Comparison of ENCODE assay signal across 17 cellular contexts in the genomic region with DNA sequence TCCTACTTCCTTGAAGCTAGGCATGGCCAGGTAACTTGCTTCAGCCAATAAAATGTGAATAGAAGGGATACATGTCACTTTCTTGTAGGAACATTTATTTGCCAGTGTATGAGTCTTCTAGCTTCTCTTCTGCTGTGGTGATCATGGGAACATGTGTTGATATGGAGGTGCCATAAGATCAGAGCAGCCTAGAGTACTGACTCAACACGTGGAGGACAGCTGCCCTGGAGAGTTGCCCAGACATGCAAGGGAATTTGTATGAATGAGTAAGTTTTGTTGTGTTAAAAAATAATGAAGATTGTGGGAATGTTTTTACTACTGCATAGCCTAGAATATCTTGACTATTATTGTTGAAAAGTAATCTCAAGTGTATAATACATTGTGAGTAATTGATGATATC.
DNase-seq lines count a peak whose midpoint lies in the region; ATAC-seq and FAIRE-seq lines count a peak whose summit lies in the region.
"Had no signal": no experiment of that assay in that cellular context is flagged by ENCODE, and none has a peak within 500 bp of the region (broad histone marks: within the 10 kb centered on the region; RNA-seq: fewer than 3 reads in every experiment).

No MANE protein-coding gene starts in this region.

- POLR2A ChIA-PET in CD4-positive, alpha-beta memory T cell (lab: Charles Lee; ENCODE audit: partially characterized antibody) = no interaction called here

- DNase-seq in AG08395 (ENCODE audit: low spot score) = peak; percentile 84
- DNase-seq in LHCN-M2 (ENCODE audit: low read depth) = peak; percentile 98
- DNase-seq in iris pigment epithelial cell (ENCODE audit: low read depth) = peak; percentile 97
- no peak for DNase-seq in CD4-positive, alpha-beta memory T cell
- no peak for DNase-seq in iPS-NIHi7 (ENCODE audit: extremely low spot score)
- DNase-seq: ACHN; activated CD4-positive, alpha-beta memory T cell treated with anti-CD3 and anti-CD28 coated beads for 36 hours; DMS 273 treated with DMSO at 0.1 percent for 48 hours; NCI-H146; SHP77 treated with DMSO at 0.1 percent for 48 hours; stimulated activated CD8-positive, alpha-beta memory T cell treated with anti-CD3 and anti-CD28 coated beads, Interleukin-4, amount 100 ng/mL, for 48 hours; upper lobe of left lung had no signal

- H3K27me3 Mint-ChIP-seq in CD4-positive, alpha-beta memory T cell = no peaks in the 10 kb centered on the region
- H3K27me3 Mint-ChIP-seq: activated CD4-positive, alpha-beta memory T cell treated with anti-CD3 and anti-CD28 coated beads for 36 hours; central memory CD8-positive, alpha-beta T cell had no signal

- no peaks in the 10 kb centered on the region for H3K27me3 ChIP-seq in CD4-positive, alpha-beta memory T cell (ENCODE audit: insufficient read depth, low read length)
- H3K27me3 ChIP-seq: upper lobe of left lung had no signal

- H3K4me1 Mint-ChIP-seq in CD4-positive, alpha-beta memory T cell = no peaks in the 10 kb centered on the region
- H3K4me1 Mint-ChIP-seq: central memory CD8-positive, alpha-beta T cell had no signal

- no peak for ATAC-seq in GM21390 (IDR thresholded peaks at IDR 0.05; ENCODE audit: unreplicated experiment)
- no peak for ATAC-seq in HG03135 (IDR thresholded peaks at IDR 0.05; ENCODE audit: unreplicated experiment)

- no peaks in the 10 kb centered on the region for H3K36me3 ChIP-seq in CD4-positive, alpha-beta memory T cell (ENCODE audit: insufficient read depth, low read length)
- H3K36me3 ChIP-seq: upper lobe of left lung had no signal

- no peak overlapping the region for H3K27ac ChIP-seq in CD4-positive, alpha-beta memory T cell (ENCODE audit: low read depth, low read length)
- H3K27ac ChIP-seq: upper lobe of left lung had no signal

- peak; percentile 65 for FAIRE-seq in endometrium (lab: Jason Lieb, UNC)

- intact Hi-C loops in CD4-positive, alpha-beta memory T cell (cut with micrococcal nuclease) = no loop called here

- no peaks in the 10 kb centered on the region for H3K36me3 Mint-ChIP-seq in CD4-positive, alpha-beta memory T cell
- H3K36me3 Mint-ChIP-seq: activated CD4-positive, alpha-beta memory T cell treated with anti-CD3 and anti-CD28 coated beads for 36 hours had no signal

- peaks cover 0 to 9% (median 2%) of the 10 kb centered on the region in 8 donors for H3K9me3 Mint-ChIP-seq in CD4-positive, alpha-beta memory T cell
- H3K9me3 Mint-ChIP-seq: activated T-helper 2 cell treated with anti-CD3 and anti-CD28 coated beads, Interferon-gamma antibody, Interleukin-2, Interleukin-4, amounts not matched to agents 10 μg/mL and 5 μg/mL and 100 μg/mL, durations not matched to agents 14 hours and 24 hours and 36 hours; central memory CD8-positive, alpha-beta T cell had no signal

- H3K9me3 ChIP-seq in CD4-positive, alpha-beta memory T cell (ENCODE audit: control insufficient read depth in 1 of 2, low read length in 2 of 2) = no peaks in the 10 kb centered on the region
- H3K9me3 ChIP-seq: upper lobe of left lung had no signal

- H3K27ac Mint-ChIP-seq in CD4-positive, alpha-beta memory T cell = no peak overlapping the region
- H3K27ac Mint-ChIP-seq: activated CD4-positive, alpha-beta memory T cell treated with anti-CD3 and anti-CD28 coated beads for 36 hours; activated T-helper 2 cell treated with anti-CD3 and anti-CD28 coated beads, Interferon-gamma antibody, Interleukin-2, Interleukin-4, amounts not matched to agents 10 μg/mL and 5 μg/mL and 100 μg/mL, durations not matched to agents 14 hours and 24 hours and 36 hours had no signal

- no peaks in the 10 kb centered on the region for H3K4me1 ChIP-seq in CD4-positive, alpha-beta memory T cell (ENCODE audit: insufficient read depth, low read length)
- H3K4me1 ChIP-seq: upper lobe of left lung had no signal

- no peak overlapping the region for H3K4me3 Mint-ChIP-seq in CD4-positive, alpha-beta memory T cell
- H3K4me3 Mint-ChIP-seq: activated CD4-positive, alpha-beta memory T cell treated with anti-CD3 and anti-CD28 coated beads for 36 hours; central memory CD8-positive, alpha-beta T cell had no signal

- CTCF ChIA-PET in CD4-positive, alpha-beta memory T cell (lab: Charles Lee; ENCODE audit: partially characterized antibody) = no interaction called here

- no peak overlapping the region for H3K4me3 ChIP-seq in CD4-positive, alpha-beta memory T cell (ENCODE audit: low read length in 2 of 2)
- H3K4me3 ChIP-seq: upper lobe of left lung had no signal

Comparison
In these comparisons a context has a peak if more than half of its experiments do, and no peak if none do; other contexts are left out.
1. DNase-seq: peak in AG08395 (single experiment), LHCN-M2 (single experiment) and iris pigment epithelial cell (single experiment); none in CD4-positive, alpha-beta memory T cell (0 of 5) and iPS-NIHi7 (single experiment).